In genomic region chr10:69813632-69814031, GRCh38 we compare ENCODE assay signal across 17 cellular contexts. TPM values are rescaled to one million over a fixed set of nuclear protein-coding genes. Genes with fewer than 3 reads are reported as not detected.
DNase-seq lines count a peak whose midpoint lies in the region; ATAC-seq and TF ChIP-seq lines count a peak whose summit lies in the region.
"Had no signal": no experiment of that assay in that cellular context is flagged by ENCODE, and none has a peak within 500 bp of the region (broad histone marks: within the 10 kb centered on the region; RNA-seq: fewer than 3 reads in every experiment).

No MANE protein-coding gene starts in this region.

- in situ Hi-C loops in IMR-90 (cut with MboI; ENCODE audit: low sequenced_read_pairs) (no loop called here), mammary epithelial cell (cut with MboI; ENCODE audit: low sequenced_read_pairs in 2 of 2) (no loop called here)

- no peak overlapping the region for H3K4me3 Mint-ChIP-seq in WTC11
- H3K4me3 Mint-ChIP-seq in neural progenitor cell = no peak overlapping the region
- H3K4me3 Mint-ChIP-seq: CD8-positive, alpha-beta memory T cell had no signal

- H3K4me1 ChIP-seq in IMR-90 (ENCODE audit: control insufficient read depth, insufficient read depth, low read length) (peaks cover 30% of the 10 kb centered on the region), neural progenitor cell (peaks cover 21% of the 10 kb centered on the region), mammary epithelial cell (ENCODE audit: insufficient read depth, low read length) (peaks cover under 1% of the 10 kb centered on the region)
- H3K4me1 ChIP-seq: Caco-2 had no signal

- 0 out of 2 replicates have a peak overlapping the region, but pooled peaks have one; percentile 4 for H4K91ac ChIP-seq in IMR-90 (ENCODE audit: insufficient read depth, low read depth, low read length)

- WGBS in IMR-90 (ENCODE audit: extremely low coverage in 2 of 2, insufficient read length in 1 of 2), 2 experiments = 56% methylated on average over 2 of the region's 4 CpGs; no CpG with 5 or more reads in 1 of the 2 experiments
- 70% methylated on average over 2 of the region's 4 CpGs for WGBS in mammary epithelial cell (ENCODE audit: low coverage, missing lambda C conversion rate)

- no peak overlapping the region for H3K56ac ChIP-seq in IMR-90 (ENCODE audit: extremely low read depth, insufficient read depth, low read length)

- H3K9me3 Mint-ChIP-seq in WTC11 (peaks cover 7% of the 10 kb centered on the region), neural progenitor cell (no peaks in the 10 kb centered on the region)
- H3K9me3 Mint-ChIP-seq: CD8-positive, alpha-beta memory T cell had no signal

- H3K4me1 Mint-ChIP-seq in WTC11 (peaks cover 36% of the 10 kb centered on the region), neural progenitor cell (peaks cover 22% of the 10 kb centered on the region)

- intact Hi-C loops in IMR-90 (cut with micrococcal nuclease) = no loop called here
- intact Hi-C loops in mammary epithelial cell (cut with micrococcal nuclease) = no loop called here

- H3K4me3 ChIP-seq in AG04450 (ENCODE audit: low read depth, low read length) = no peak overlapping the region
- H3K4me3 ChIP-seq in IMR-90 (ENCODE audit: insufficient read depth, low read depth, low read length) = no peak overlapping the region
- H3K4me3 ChIP-seq in neural progenitor cell = no peak overlapping the region
- no peak overlapping the region for H3K4me3 ChIP-seq in mammary epithelial cell (replicated peaks in 1 of 3; ENCODE audit: insufficient read depth in 1 of 3, low read depth in 2 of 3, low read length in 3 of 3)
- H3K4me3 ChIP-seq: BLaER1, GM23248 had no signal

- H3F3A ChIP-seq in neural progenitor cell (ENCODE audit: low read depth) = peaks cover 10% of the 10 kb centered on the region

- H2AK9ac ChIP-seq in IMR-90 (replicated peaks; ENCODE audit: low read depth, low read length, poor library complexity) = peak overlapping the region; percentile 25

- H3K36me3 ChIP-seq in IMR-90 (ENCODE audit: control insufficient read depth, insufficient read depth, low read length) (no peaks in the 10 kb centered on the region), neural progenitor cell (no peaks in the 10 kb centered on the region), mammary epithelial cell (ENCODE audit: insufficient read depth, low read length) (no peaks in the 10 kb centered on the region)
- H3K36me3 ChIP-seq: BLaER1 had no signal

- H4K5ac ChIP-seq in IMR-90 (ENCODE audit: low read depth, low read length) = no peak overlapping the region

- CTCF ChIA-PET in AG04450 (lab: Charles Lee) (interaction anchor here (1.2 kb wide), 1 partner anchor 100 kb away, joined by 3 read pairs; no protein-coding TSS in a partner anchor), IMR-90 (lab: Yijun Ruan, JAX) (interaction anchor here (0.6 kb wide), 1 partner anchor 54 kb away, joined by 3 read pairs; no protein-coding TSS in a partner anchor), WTC11 (lab: Charles Lee) (interaction anchor here (1.1 to 4.0 kb wide), 4 partner anchors 9 to 101 kb away, joined by 3 to 17 read pairs (median 6); no protein-coding TSS in a partner anchor), mammary epithelial cell (lab: Charles Lee; ENCODE audit: low non-redundant PET) (interaction anchor here (0.6 kb wide), 1 partner anchor 69 kb away, joined by 3 read pairs; no protein-coding TSS in a partner anchor)

- H2BK120ac ChIP-seq in IMR-90 (ENCODE audit: low read depth, low read length) = no peak overlapping the region

- TF ChIP-seq RAD21 in IMR-90 (IDR thresholded peaks at IDR 0.05; ENCODE audit: low read length) = no peak

- dilution Hi-C loops in IMR-90 (cut with HindIII; ENCODE audit: low sequenced_read_pairs, unreplicated experiment) = no loop called here
- dilution Hi-C loops in mammary epithelial cell (cut with HindIII; ENCODE audit: low sequenced_read_pairs) = no loop called here

- peaks cover 8% of the 10 kb centered on the region for H3K27me3 Mint-ChIP-seq in WTC11 (ENCODE audit: low read depth)
- peaks cover 4% of the 10 kb centered on the region for H3K27me3 Mint-ChIP-seq in neural progenitor cell (ENCODE audit: insufficient read depth, low read depth)

- TF ChIP-seq CTCF in AG04450 (IDR thresholded peaks at IDR 0.05; ENCODE audit: low read depth, low read length) = 0 out of 2 replicates have a peak, but pooled peaks have one; percentile 4
- TF ChIP-seq CTCF in IMR-90 (conservative IDR thresholded peaks at IDR 0.05; ENCODE audit: low read depth, low read length) = no peak
- TF ChIP-seq CTCF in WTC11 (IDR thresholded peaks at IDR 0.05) = no peak
- TF ChIP-seq CTCF in neural progenitor cell (IDR thresholded peaks at IDR 0.05) = no peak
- TF ChIP-seq CTCF in mammary epithelial cell (conservative IDR thresholded peaks at IDR 0.05 in 1 of 2, IDR thresholded peaks at IDR 0.05 in 1 of 2; ENCODE audit: extremely low read depth in 1 of 2, insufficient read depth in 1 of 2, low read depth in 1 of 2, low read length in 2 of 2) = no peak

- no peak overlapping the region for H3K4ac ChIP-seq in IMR-90 (ENCODE audit: low read depth, low read length)

- H3K79me1 ChIP-seq in IMR-90 (ENCODE audit: low read depth in 1 of 2, low read length in 2 of 2) = peaks cover 51 to 100% of the 10 kb centered on the region in 2 experiments

- H2BK20ac ChIP-seq in IMR-90 (ENCODE audit: low read depth, low read length) = no peak overlapping the region

- no peak overlapping the region for H3K23ac ChIP-seq in IMR-90 (ENCODE audit: low read depth, low read length)

- H3K79me2 ChIP-seq in neural progenitor cell (ENCODE audit: low read depth) = no peaks in the 10 kb centered on the region
- H3K79me2 ChIP-seq in mammary epithelial cell (ENCODE audit: insufficient read depth, low read length) = peaks cover 7% of the 10 kb centered on the region

- no peak overlapping the region for H2AFZ ChIP-seq in IMR-90 (replicated peaks; ENCODE audit: low read length, poor library complexity)
- no peak overlapping the region for H2AFZ ChIP-seq in neural progenitor cell (replicated peaks)
- H2AFZ ChIP-seq in mammary epithelial cell (ENCODE audit: low read depth, low read length) = no peak overlapping the region
- H2AFZ ChIP-seq: GM23248 had no signal

- no peak overlapping the region for H3K14ac ChIP-seq in IMR-90 (replicated peaks; ENCODE audit: low read depth, low read length)

- H4K20me1 ChIP-seq in IMR-90 (ENCODE audit: insufficient read depth, low read length) (no peaks in the 10 kb centered on the region), neural progenitor cell (ENCODE audit: low read depth) (no peaks in the 10 kb centered on the region), mammary epithelial cell (ENCODE audit: insufficient read depth, low read length) (no peaks in the 10 kb centered on the region)
- H4K20me1 ChIP-seq: BLaER1 had no signal

- no peak overlapping the region for H2BK15ac ChIP-seq in IMR-90 (ENCODE audit: low read depth, low read length)

- POLR2A ChIA-PET in AG04450 (lab: Yijun Ruan, JAX) (no interaction called here), IMR-90 (lab: Charles Lee; ENCODE audit: unreplicated experiment) (no interaction called here), WTC11 (lab: Charles Lee) (no interaction called here)

- H3K9me1 ChIP-seq in IMR-90 (ENCODE audit: insufficient read depth, low read length) = peaks cover 35% of the 10 kb centered on the region

- H3K4me2 ChIP-seq in IMR-90 (ENCODE audit: low read depth, low read length) = no peak overlapping the region
- H3K4me2 ChIP-seq in neural progenitor cell = no peak overlapping the region
- no peak overlapping the region for H3K4me2 ChIP-seq in mammary epithelial cell (ENCODE audit: insufficient read depth, low read depth, low read length)
- H3K4me2 ChIP-seq: KMS-11 had no signal

- BruUV-seq in IMR-90 (replicated peaks; lab: Mats Ljungman, UMichigan) (no TSS peak), mammary epithelial cell (replicated peaks; lab: Mats Ljungman, UMichigan) (no TSS peak)

- no peak overlapping the region for H3K18ac ChIP-seq in IMR-90 (ENCODE audit: low read depth, low read length)

- no peaks in the 10 kb centered on the region for H3K27me3 ChIP-seq in AG04450 (ENCODE audit: control insufficient read depth, insufficient read depth, low read length)
- no peaks in the 10 kb centered on the region for H3K27me3 ChIP-seq in IMR-90 (ENCODE audit: control insufficient read depth, insufficient read depth, low read length)
- no peaks in the 10 kb centered on the region for H3K27me3 ChIP-seq in neural progenitor cell
- H3K27me3 ChIP-seq in mammary epithelial cell (ENCODE audit: insufficient read depth, low read length) = no peaks in the 10 kb centered on the region
- H3K27me3 ChIP-seq: BLaER1 had no signal

- H3K27ac ChIP-seq in AG04450 (ENCODE audit: low read depth, low read length) = no peak overlapping the region
- H3K27ac ChIP-seq in IMR-90 (ENCODE audit: insufficient read depth, low read length) = no peak overlapping the region
- H3K27ac ChIP-seq in neural progenitor cell = no peak overlapping the region
- H3K27ac ChIP-seq in substantia nigra (ENCODE audit: low read depth, low read length, poor library complexity, severe bottlenecking) = no peak overlapping the region
- H3K27ac ChIP-seq in mammary epithelial cell (ENCODE audit: insufficient read depth, low read depth, low read length) = no peak overlapping the region
- H3K27ac ChIP-seq: 22Rv1, BLaER1, GM23248, KMS-11 had no signal

- TF ChIP-seq POLR2A in IMR-90 (IDR thresholded peaks at IDR 0.05; ENCODE audit: low read depth, low read length) = no peak

- no peak overlapping the region for H2BK5ac ChIP-seq in IMR-90 (ENCODE audit: low read depth, low read length, poor library complexity, severe bottlenecking)

- DNase-seq in AG04450 (ENCODE audit: low read depth, low spot score) (no peak), IMR-90 (no peak), WTC11 (ENCODE audit: low spot score) (no peak), neural progenitor cell (ENCODE audit: low spot score) (no peak), cortex of kidney (lab: John Stamatoyannopoulos, UW) (no peak), substantia nigra (lab: John Stamatoyannopoulos, UW) (no peak), mammary epithelial cell (no peak)
- DNase-seq: AML-193; Caco-2; CD8-positive, alpha-beta memory T cell; GF-D8; GM23248; HCEC 1CT had no signal

- H3K9me3 ChIP-seq in AG04450 (ENCODE audit: control insufficient read depth, insufficient read depth, low read length) (peaks cover 8% of the 10 kb centered on the region), IMR-90 (ENCODE audit: control insufficient read depth, insufficient read depth, low read length) (no peaks in the 10 kb centered on the region; the same call in 1 of the 2 replicates), neural progenitor cell (ENCODE audit: low read depth) (no peaks in the 10 kb centered on the region), mammary epithelial cell (replicated peaks; ENCODE audit: insufficient read depth, low read length) (peaks cover 3% of the 10 kb centered on the region)
- H3K9me3 ChIP-seq: Caco-2 had no signal

- ATAC-seq in IMR-90 (ENCODE audit: low read depth) (no peak), WTC11 (peak; percentile 58), HG03159 (IDR thresholded peaks at IDR 0.05; ENCODE audit: unreplicated experiment) (no peak)

- H4K8ac ChIP-seq in IMR-90 (ENCODE audit: low read depth in 2 of 2, low read length in 2 of 2) = no peak overlapping the region

- H3K9ac ChIP-seq in IMR-90 (ENCODE audit: low read depth, low read length) = no peak overlapping the region
- no peak overlapping the region for H3K9ac ChIP-seq in neural progenitor cell
- H3K9ac ChIP-seq in mammary epithelial cell (ENCODE audit: insufficient read depth, low read length) = no peak overlapping the region
- H3K9ac ChIP-seq: BLaER1, GM23248, KMS-11 had no signal

- H3K36me3 Mint-ChIP-seq in WTC11 = peaks cover 6% of the 10 kb centered on the region
- peaks cover 2% of the 10 kb centered on the region for H3K36me3 Mint-ChIP-seq in neural progenitor cell
- H3K36me3 Mint-ChIP-seq: CD8-positive, alpha-beta memory T cell had no signal

- H2AK5ac ChIP-seq in IMR-90 (ENCODE audit: low read depth, low read length) = 0 out of 2 replicates have a peak overlapping the region, but pooled peaks have one; percentile 8

- H3K27ac Mint-ChIP-seq in WTC11 (no peak overlapping the region), neural progenitor cell (peak overlapping the region; percentile 62)

RNA-seq across cellular contexts. Expression of gene COL13A1, which starts 11.9 kb away (rescaled TPM):
- polyA plus RNA-seq in AG04450 (2011; rRNA removed) (10.9 and 13.1 TPM in 2 replicates), IMR-90 (2012; rRNA removed) (31.3 and 32.0 TPM in 2 replicates), mammary epithelial cell (5.4 TPM)
- 4.8 and 5.6 TPM in 2 replicates for polyA minus RNA-seq in AG04450 (2011; rRNA and poly(A)+ RNA removed)
- total RNA-seq in IMR-90 (2012; rRNA removed) (10.8 and 12.2 TPM in 2 replicates), WTC11 (2021) (3.5 to 7.1 TPM (median 4.2 TPM) in 3 replicates), neural progenitor cell (ENCODE audit: low replicate concordance) (1.3 and 9.5 TPM in 2 replicates), mammary epithelial cell (1 to 10 TPM; 1.3 to 8.8 TPM)
- 19.3 and 25.7 TPM in 2 replicates for polyA plus RNA-seq in IMR-90 (2012; cell fraction: cytosol; rRNA removed)
- polyA plus RNA-seq in IMR-90 (2012; cell fraction: nucleus; rRNA removed; ENCODE audit: low replicate concordance) = 64.7 and 77.6 TPM in 2 replicates
- 0.21 TPM for polyA minus RNA-seq in mammary epithelial cell
- total RNA-seq: Caco-2; CD8-positive, alpha-beta memory T cell had no signal
- polyA plus RNA-seq: CD8-positive, alpha-beta memory T cell had no signal
